ENCODE assay signal across 14 cellular contexts in the genomic region with DNA sequence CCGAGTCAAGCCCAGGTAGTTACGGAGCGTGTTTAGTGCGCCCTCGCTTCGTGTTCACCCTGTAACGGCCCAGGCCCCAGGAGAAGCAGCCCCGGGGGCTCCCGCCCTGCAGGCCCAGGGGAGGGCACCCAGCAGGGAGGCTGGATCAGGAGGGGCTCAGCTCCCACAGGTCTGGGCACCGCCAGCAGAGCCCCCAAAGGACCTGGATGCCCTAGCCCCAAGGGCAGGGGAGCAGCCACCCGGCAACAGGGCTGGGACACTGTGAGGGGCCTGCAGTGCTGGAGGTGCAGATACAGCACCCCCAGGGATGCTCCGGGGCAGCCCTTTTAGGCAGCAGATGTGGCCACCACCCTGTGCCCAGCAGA. TPM values are rescaled to one million over a fixed set of nuclear protein-coding genes. Genes with fewer than 3 reads are reported as not detected.
DNase-seq lines count a peak whose midpoint lies in the region; ATAC-seq and TF ChIP-seq lines count a peak whose summit lies in the region.
"Had no signal": no experiment of that assay in that cellular context is flagged by ENCODE, and none has a peak within 500 bp of the region (broad histone marks: within the 10 kb centered on the region; RNA-seq: fewer than 3 reads in every experiment).

No MANE protein-coding gene starts in this region.

- no peaks in the 10 kb centered on the region for H3K27me3 Mint-ChIP-seq in endodermal cell (ENCODE audit: insufficient read depth)
- H3K27me3 Mint-ChIP-seq: CD4-positive, alpha-beta memory T cell had no signal

- in situ Hi-C loops in Panc1 (cut with HindIII; ENCODE audit: low pct_unique_long_range_greater_than_20kb, low sequenced_read_pairs): no loop called here

- WGBS in right cardiac atrium: 95% methylated on average over 12 of the region's 12 CpGs
- WGBS in endodermal cell (ENCODE audit: insufficient coverage in 1 of 2, insufficient read length in 1 of 2), 2 experiments: 88 to 93% methylated on average over 12 of the region's 12 CpGs

- POLR2A ChIA-PET in Panc1 (lab: Charles Lee): no interaction called here
- POLR2A ChIA-PET in OCI-LY7 (lab: Charles Lee): interaction anchor here (1.3 to 1.4 kb wide), 4 partner anchors 8 to 10 kb away, joined by 3 to 6 read pairs (median 5); no protein-coding TSS in a partner anchor

- no peak overlapping the region for H3K4me3 Mint-ChIP-seq in endodermal cell
- H3K4me3 Mint-ChIP-seq: CD4-positive, alpha-beta memory T cell; GM23338; H9 had no signal

- no peak overlapping the region for H3K4me2 ChIP-seq in OCI-LY7 (ENCODE audit: low read length)
- H3K4me2 ChIP-seq: GM23338 had no signal

- H3K9me3 ChIP-seq in right cardiac atrium (ENCODE audit: control insufficient read depth, low read length): no peaks in the 10 kb centered on the region
- no peaks in the 10 kb centered on the region for H3K9me3 ChIP-seq in Panc1 (ENCODE audit: control insufficient read depth, insufficient read depth, low read depth, low read length)
- H3K9me3 ChIP-seq in endodermal cell (ENCODE audit: control insufficient read depth, low read length): no peaks in the 10 kb centered on the region
- H3K9me3 ChIP-seq in OCI-LY7 (ENCODE audit: low read length): no peaks in the 10 kb centered on the region

- no peaks in the 10 kb centered on the region for H3K27me3 ChIP-seq in right cardiac atrium (ENCODE audit: control insufficient read depth, insufficient read depth)
- no peaks in the 10 kb centered on the region for H3K27me3 ChIP-seq in Panc1 (ENCODE audit: control insufficient read depth, insufficient read depth, low read length)
- no peaks in the 10 kb centered on the region for H3K27me3 ChIP-seq in endodermal cell (ENCODE audit: control insufficient read depth, insufficient read depth, low read length, poor library complexity, severe bottlenecking)

- H2AFZ ChIP-seq in OCI-LY7 (ENCODE audit: low read length): no peak overlapping the region
- H2AFZ ChIP-seq: GM23338 had no signal

- TF ChIP-seq CTCF in Panc1 (IDR thresholded peaks at IDR 0.05) (no peak), endodermal cell (conservative IDR thresholded peaks at IDR 0.05) (no peak), omental fat pad (IDR thresholded peaks at IDR 0.05) (no peak), OCI-LY7 (conservative IDR thresholded peaks at IDR 0.05; ENCODE audit: low read length) (no peak)

- H3K27ac Mint-ChIP-seq in endodermal cell: peak overlapping the region; percentile 59
- H3K27ac Mint-ChIP-seq: GM23338, H9 had no signal

- DNase-seq in right cardiac atrium (peak in 2 of 3 donors; percentile 20 to 46), cardiac septum (ENCODE audit: low spot score) (no peak), Panc1 (ENCODE audit: low read depth, low spot score) (no peak), endodermal cell (no peak), omental fat pad (ENCODE audit: low spot score) (no peak), OCI-LY7 (ENCODE audit: low spot score) (no peak), mucosa of gallbladder (ENCODE audit: low spot score) (no peak)
- DNase-seq in activated CD4-positive, alpha-beta T cell treated with anti-CD3 and anti-CD28 coated beads for 1 hour: no peak
- DNase-seq: ACHN; CD4-positive, alpha-beta memory T cell; DMS79; H9 had no signal

- H3K36me3 ChIP-seq in Panc1 (ENCODE audit: control insufficient read depth, insufficient read depth, low read length): no peaks in the 10 kb centered on the region
- no peaks in the 10 kb centered on the region for H3K36me3 ChIP-seq in endodermal cell (ENCODE audit: control insufficient read depth, insufficient read depth, low read length)
- H3K36me3 ChIP-seq in OCI-LY7 (ENCODE audit: insufficient read depth, low read length): no peaks in the 10 kb centered on the region

- H3K4me1 ChIP-seq in right cardiac atrium (ENCODE audit: control insufficient read depth, insufficient read depth, low read length): no peaks in the 10 kb centered on the region
- peaks cover 25% of the 10 kb centered on the region for H3K4me1 ChIP-seq in Panc1 (ENCODE audit: control insufficient read depth, insufficient read depth, low read length)
- no peaks in the 10 kb centered on the region for H3K4me1 ChIP-seq in endodermal cell (ENCODE audit: control insufficient read depth, insufficient read depth, low read length)
- peaks cover 39% of the 10 kb centered on the region for H3K4me1 ChIP-seq in OCI-LY7 (ENCODE audit: insufficient read depth, low read length, poor library complexity, severe bottlenecking)

- CTCF ChIA-PET in Panc1 (lab: Charles Lee): no interaction called here
- CTCF ChIA-PET in OCI-LY7 (lab: Charles Lee; ENCODE audit: unreplicated experiment): interaction anchor here (0.7 to 1.2 kb wide), 2 partner anchors 10 kb away, joined by 3 to 7 read pairs; no protein-coding TSS in a partner anchor

- H3K4me3 ChIP-seq in right cardiac atrium (ENCODE audit: low read length) (no peak overlapping the region), Panc1 (ENCODE audit: low read depth in 2 of 2, low read length in 2 of 2) (no peak overlapping the region), endodermal cell (ENCODE audit: low read length) (no peak overlapping the region), OCI-LY7 (ENCODE audit: low read depth, low read length, poor library complexity, severe bottlenecking) (no peak overlapping the region)
- H3K4me3 ChIP-seq: GM23338 had no signal

- no peaks in the 10 kb centered on the region for H3K36me3 Mint-ChIP-seq in endodermal cell (ENCODE audit: low read depth)
- H3K36me3 Mint-ChIP-seq: CD4-positive, alpha-beta memory T cell had no signal

- no peaks in the 10 kb centered on the region for H4K20me1 ChIP-seq in OCI-LY7 (ENCODE audit: insufficient read depth, low read length)

- no peaks in the 10 kb centered on the region for H3K9me2 ChIP-seq in OCI-LY7 (ENCODE audit: insufficient read depth, low read length)

- BruUV-seq in Panc1 (replicated peaks; lab: Mats Ljungman, UMichigan) (no TSS peak), OCI-LY7 (replicated peaks; lab: Mats Ljungman, UMichigan) (no TSS peak)

- ATAC-seq in right cardiac atrium (no peak), Panc1 (peak; percentile 8; the same call in 1 of the 2 replicates), omental fat pad (ENCODE audit: low FRiP score) (peak; percentile 4)
- ATAC-seq: GM23338 had no signal

- no peak overlapping the region for H3K9ac ChIP-seq in endodermal cell (ENCODE audit: extremely low read depth, low read length, poor library complexity, severe bottlenecking)

- intact Hi-C loops in right cardiac atrium (cut with DNase I) (no loop called here), cardiac septum (cut with DNase I) (no loop called here), Panc1 (cut with micrococcal nuclease; ENCODE audit: unreplicated experiment) (no loop called here), OCI-LY7 (cut with micrococcal nuclease; ENCODE audit: unreplicated experiment) (no loop called here)

- no peaks in the 10 kb centered on the region for H3K4me1 Mint-ChIP-seq in endodermal cell

- no peaks in the 10 kb centered on the region for H3K9me3 Mint-ChIP-seq in endodermal cell
- H3K9me3 Mint-ChIP-seq: CD4-positive, alpha-beta memory T cell; GM23338; H9 had no signal

- H3K79me2 ChIP-seq in OCI-LY7 (ENCODE audit: insufficient read depth, low read depth, low read length): no peaks in the 10 kb centered on the region

- H3K27ac ChIP-seq in right cardiac atrium (ENCODE audit: low read length) (no peak overlapping the region), Panc1 (ENCODE audit: low read length) (no peak overlapping the region), endodermal cell (ENCODE audit: low read depth, low read length) (no peak overlapping the region), OCI-LY7 (ENCODE audit: low read depth, low read length, poor library complexity, severe bottlenecking) (no peak overlapping the region)
- H3K27ac ChIP-seq: C4-2B had no signal

RNA-seq across cellular contexts. Expression of a gene that starts 35.2 kb away (rescaled TPM):
- 10 to 100 TPM in 2 of 4 donors, 1 to 10 TPM in 2; 7.0 to 10.6 (median 9.6) TPM for total RNA-seq in right cardiac atrium
- polyA plus RNA-seq in right cardiac atrium: 9.1 TPM
- 14.3 TPM for total RNA-seq in cardiac septum
- 51.6 TPM for total RNA-seq in Panc1 (2021; ENCODE audit: unreplicated experiment)
- 56.2 TPM for polyA plus RNA-seq in Panc1 (2012; ENCODE audit: insufficient read length)
- 10 to 100 TPM; 11.4 to 13.9 TPM for total RNA-seq in endodermal cell
- polyA plus RNA-seq in endodermal cell (2013, experiment 1 of 2): 7.5 TPM
- 6.7 TPM for polyA plus RNA-seq in endodermal cell (2013, experiment 2 of 2)
- 10 to 100 TPM in 3 of 4 donors, 1 to 10 TPM in 1; 6.0 to 24.4 (median 12.2) TPM for total RNA-seq in omental fat pad
- total RNA-seq in OCI-LY7 (2014; rRNA removed; shearing (Covaris generic)): 4.6 and 5.9 TPM in 2 replicates
- 9.4 and 10.6 TPM in 2 replicates for total RNA-seq in OCI-LY7 (2022)
- total RNA-seq in mucosa of gallbladder: 52.9 TPM

Comparison
In these comparisons a context has a peak if more than half of its experiments do, and no peak if none do; other contexts are left out.
1. DNase-seq: peak in right cardiac atrium (2 of 3); none in cardiac septum (single experiment), Panc1 (single experiment), endodermal cell (single experiment), omental fat pad (single experiment), OCI-LY7 (single experiment), activated CD4-positive, alpha-beta T cell treated with anti-CD3 and anti-CD28 coated beads for 1 hour (single experiment) and mucosa of gallbladder (single experiment).
2. ATAC-seq: peak in Panc1 (single experiment) and omental fat pad (single experiment); none in right cardiac atrium (0 of 2).